In genomic region chr4:15479089-15479912, GRCh38 we compare ENCODE assay signal across 8 cellular contexts. TPM values are rescaled to one million over a fixed set of nuclear protein-coding genes. Genes with fewer than 3 reads are reported as not detected.
A peak's percentile ranks its signal among the peaks of the same experiment; 100 is the strongest.
DNase-seq lines count a peak whose midpoint lies in the region; ATAC-seq, FAIRE-seq and TF ChIP-seq lines count a peak whose summit lies in the region.

No MANE protein-coding gene starts in this region.

- WGBS in K562 (ENCODE audit: insufficient coverage, low coverage, missing lambda C conversion rate), result 6% methylated on average over 11 of the region's 11 CpGs

- H3K9ac ChIP-seq in K562 (ENCODE audit: insufficient read depth in 1 of 2, low read depth in 2 of 2, low read length in 2 of 2) (peak overlapping the region; percentile 47 to 61; a peak in 3 of 4 replicates), rectal smooth muscle tissue (ENCODE audit: low read length) (no peak overlapping the region)

- H3K9me1 ChIP-seq in K562 (ENCODE audit: control insufficient read depth, insufficient read depth, low read length), result no peaks in the 10 kb centered on the region

- H3K4me1 ChIP-seq in K562 (replicated peaks in 1 of 2; ENCODE audit: control insufficient read depth in 2 of 2, insufficient read depth in 2 of 2, low read length in 2 of 2) (peaks cover 0 to 9% of the 10 kb centered on the region in 2 experiments; a peak in 3 of 5 replicates), rectal smooth muscle tissue (ENCODE audit: control insufficient read depth, insufficient read depth, low read length) (peaks cover 15% of the 10 kb centered on the region)

- no peaks in the 10 kb centered on the region for H3K27me3 ChIP-seq in K562 (ENCODE audit: control insufficient read depth in 2 of 2, insufficient read depth in 2 of 2, low read length in 2 of 2)
- H3K27me3 ChIP-seq in rectal smooth muscle tissue (ENCODE audit: control insufficient read depth, insufficient read depth, low read length), result no peaks in the 10 kb centered on the region

- no peaks in the 10 kb centered on the region for H4K20me1 ChIP-seq in K562 (replicated peaks; ENCODE audit: control insufficient read depth, insufficient read depth, low read length)

- CTCF ChIA-PET in K562 (lab: Yijun Ruan, JAX; ENCODE audit: low intra/inter-chr PET ratio), result interaction anchor here (0.9 to 2.3 kb wide), 4 partner anchors 326 to 785 kb away, joined by 3 to 9 read pairs (median 6); no protein-coding TSS in a partner anchor

- no peak for TF ChIP-seq EP300 in K562 (IDR thresholded peaks at IDR 0.05; ENCODE audit: low read length)

- peak; percentile 90 for DNase-seq in Caki2 (ENCODE audit: low read depth)
- DNase-seq in HFFc6, result peak; percentile 86
- DNase-seq in NCI-H524 (lab: John Stamatoyannopoulos, UW), result peak; percentile 92 to 95
- DNase-seq in K562 (ENCODE audit: extremely low read depth in 1 of 4, low spot score in 3 of 4), result peak; percentile 15 to 75 (median 37)
- DNase-seq in hippocampal formation (lab: John Stamatoyannopoulos, UW), result peak; percentile 70 to 92

- peak overlapping the region; percentile 94 for H3K4me3 Mint-ChIP-seq in HFFc6

- H3K36me3 ChIP-seq in K562 (ENCODE audit: control insufficient read depth, insufficient read depth, low read length) (no peaks in the 10 kb centered on the region), rectal smooth muscle tissue (ENCODE audit: control insufficient read depth, insufficient read depth, low read length) (no peaks in the 10 kb centered on the region)

- peak; percentile 85 for TF ChIP-seq CTCF in HFFc6 (IDR thresholded peaks at IDR 0.05)
- TF ChIP-seq CTCF in K562 (IDR thresholded peaks at IDR 0.05 in 2 of 3, conservative IDR thresholded peaks at IDR 0.05 in 1 of 3; ENCODE audit: insufficient read depth in 2 of 3, low read depth in 1 of 3, low read length in 3 of 3), result peak; percentile 49 to 87 (median 74); a peak in 5 of 6 replicates

- H3K36me3 Mint-ChIP-seq in HFFc6 (ENCODE audit: low read depth), result peaks cover 28% of the 10 kb centered on the region

- no peaks in the 10 kb centered on the region for H3K9me3 ChIP-seq in K562 (replicated peaks; ENCODE audit: control insufficient read depth, insufficient read depth, low read depth, low read length)

- H3K27ac ChIP-seq in K562 (ENCODE audit: extremely low read depth, low read depth, low read length), result no peak overlapping the region; the same call in 2 of the 3 replicates
- peak overlapping the region; percentile 78 for H3K27ac ChIP-seq in rectal smooth muscle tissue (ENCODE audit: low read depth, low read length)

- H3K4me3 ChIP-seq in K562 (peak overlapping the region; percentile 28), rectal smooth muscle tissue (ENCODE audit: low read length) (peak overlapping the region; percentile 50)

- H3K27me3 Mint-ChIP-seq in HFFc6 (ENCODE audit: insufficient read depth), result no peaks in the 10 kb centered on the region

- peaks cover 25% of the 10 kb centered on the region for H3K4me1 Mint-ChIP-seq in HFFc6 (ENCODE audit: low read depth)

- POLR2A ChIA-PET in K562 (lab: Yijun Ruan, JAX), result interaction anchor here (0.5 to 1.3 kb wide), 4 partner anchors 8 to 519 kb away, joined by 3 to 4 read pairs (median 3); no protein-coding TSS in a partner anchor

- peaks cover 4% of the 10 kb centered on the region; the same call in 1 of the 2 replicates for H3K9me3 Mint-ChIP-seq in HFFc6

- peak overlapping the region; percentile 85 for H2AFZ ChIP-seq in K562 (ENCODE audit: low read depth, low read length)

- intact Hi-C loops in K562 (cut with micrococcal nuclease), result loop anchor here (1.0 to 5.0 kb wide), 7 partner anchors 171 to 963 kb away; no protein-coding TSS in a partner anchor

- BruUV-seq in K562 (replicated peaks; lab: Mats Ljungman, UMichigan), result TSS peak; percentile 58

- peak overlapping the region; percentile 95 for H3K27ac Mint-ChIP-seq in HFFc6

- FAIRE-seq in K562 (lab: Jason Lieb, UNC), result peak; percentile 83

- no peaks in the 10 kb centered on the region for H3K79me2 ChIP-seq in K562 (ENCODE audit: control insufficient read depth, insufficient read depth, low read length)

- ATAC-seq in K562 (peak; percentile 85), HG02840 (IDR thresholded peaks at IDR 0.05; ENCODE audit: low FRiP score, unreplicated experiment) (no peak), GM18870 (IDR thresholded peaks at IDR 0.05; ENCODE audit: unreplicated experiment) (no peak)

- peak overlapping the region; percentile 79 for H3K4me2 ChIP-seq in K562 (ENCODE audit: insufficient read depth, low read length)

- TF ChIP-seq POLR2A in K562 (conservative IDR thresholded peaks at IDR 0.05), result no peak

- in situ Hi-C loops in Caki2 (cut with HindIII; ENCODE audit: low pct_unique_long_range_greater_than_20kb, low sequenced_read_pairs), result no loop called here
- in situ Hi-C loops in K562 (cut with MboI), result loop anchor here (5.0 to 25.0 kb wide), 2 partner anchors 523 to 758 kb away; partner anchors contain the start of gene TAPT1

- peak; percentile 89 to 91 for TF ChIP-seq RAD21 in K562 (CRISPR knock-in tag; conservative IDR thresholded peaks at IDR 0.05 in 1 of 2, IDR thresholded peaks at IDR 0.05 in 1 of 2)

TF ChIP-seq in K562, 482 proteins besides CTCF, POLR2A, EP300 and RAD21 (continues in another document):
- no peak for TF ChIP-seq NKRF (IDR thresholded peaks at IDR 0.05; ENCODE audit: borderline replicate concordance)
- 0 out of 2 replicates have a peak, but pooled peaks have one; percentile 22 for TF ChIP-seq NFATC3 (IDR thresholded peaks at IDR 0.05)

RNA-seq across cellular contexts. Expression of gene CC2D2A, which starts 9.6 kb away (rescaled TPM):
- total RNA-seq in Caki2 (2014; rRNA removed; shearing (Covaris generic); ENCODE audit: low replicate concordance), result 4.2 and 8.4 TPM in 2 replicates
- total RNA-seq in HFFc6 (2021; fragmentation: NEBNext Ultra II Directional; extraction: Animal tissue kit (Norgen Biotek cat#: 25700)), result 10 to 100 TPM; 19.1 to 26.5 (median 21.8) TPM
- 0.51 and 1.1 TPM in 2 replicates for total RNA-seq in K562 (2011; cell fraction: chromatin; rRNA removed; ENCODE audit: low replicate concordance)
- total RNA-seq in K562 (2011; cell fraction: nucleolus; rRNA removed), result 0.33 and 2.9 TPM in 2 replicates
- total RNA-seq in K562 (2011; cell fraction: nucleoplasm; rRNA removed), result 0.81 and 1.1 TPM in 2 replicates
- total RNA-seq in K562 (2014; rRNA removed) (1.6 and 2.5 TPM in 2 replicates), K562 (2014; rRNA removed; fragmentation: Illumina TruSeq; extraction: Trizol) (1.6 TPM in 2 replicates), K562 (2015; rRNA removed; fragmentation: Illumina TruSeq; extraction: Trizol) (1.8 and 2.1 TPM in 2 replicates), K562 (2021) (1.7 TPM in 2 replicates)
- polyA plus RNA-seq in K562 (2011; rRNA removed) (0.15 and 0.36 TPM in 2 replicates), K562 (2014; fragmentation: Illumina TruSeq; extraction: Trizol) (1.6 and 2.8 TPM in 2 replicates), K562 (2014; fragmentation: Nextera tagmentation; extraction: Ambion mirVana) (1 to 10 TPM; 1.1 to 1.7 TPM), K562 (2014; rRNA removed) (1.0 and 2.0 TPM in 2 replicates)
- 0.03 and 0.09 TPM in 2 replicates for polyA plus RNA-seq in K562 (2011; cell fraction: cytosol; rRNA removed)
- polyA plus RNA-seq in K562 (2011; cell fraction: nucleus; rRNA removed), result 0.11 and 0.30 TPM in 2 replicates
- polyA plus RNA-seq in K562 (2012), result 1.6 and 5.1 TPM in 2 replicates
- 0.12 and 0.67 TPM in 2 replicates for polyA minus RNA-seq in K562 (2011; rRNA and poly(A)+ RNA removed)
- polyA minus RNA-seq in K562 (2011; cell fraction: cytosol; rRNA and poly(A)+ RNA removed), result not detected in 2 replicates
- 0.56 and 1.2 TPM in 2 replicates for polyA minus RNA-seq in K562 (2011; cell fraction: nucleus; rRNA and poly(A)+ RNA removed)

RNA-seq across cellular contexts. Expression of gene C1QTNF7, which starts 51.5 kb away (rescaled TPM):
- not detected in 2 replicates for total RNA-seq in Caki2 (2014; rRNA removed; shearing (Covaris generic); ENCODE audit: low replicate concordance)
- under 1 TPM in 1 of 6 experiments, not detected in 5; 0.15 TPM for total RNA-seq in HFFc6 (2021; fragmentation: NEBNext Ultra II Directional; extraction: Animal tissue kit (Norgen Biotek cat#: 25700))
- not detected in 2 replicates for total RNA-seq in K562 (2011; cell fraction: chromatin; rRNA removed; ENCODE audit: low replicate concordance)
- not detected in 2 replicates for total RNA-seq in K562 (2011; cell fraction: nucleolus; rRNA removed)
- not detected in 2 replicates for total RNA-seq in K562 (2011; cell fraction: nucleoplasm; rRNA removed)
- not detected in 2 replicates for total RNA-seq in K562 (2014; rRNA removed)
- total RNA-seq in K562 (2014; rRNA removed; fragmentation: Illumina TruSeq; extraction: Trizol), result not detected in 2 replicates
- not detected in 2 replicates for total RNA-seq in K562 (2015; rRNA removed; fragmentation: Illumina TruSeq; extraction: Trizol)
- not detected in 2 replicates for total RNA-seq in K562 (2021)
- polyA plus RNA-seq in K562 (2011; rRNA removed), result not detected in 2 replicates
- not detected in 2 replicates for polyA plus RNA-seq in K562 (2011; cell fraction: cytosol; rRNA removed)
- not detected in 2 replicates for polyA plus RNA-seq in K562 (2011; cell fraction: nucleus; rRNA removed)
- not detected in 2 replicates for polyA plus RNA-seq in K562 (2012)
- polyA plus RNA-seq in K562 (2014; fragmentation: Illumina TruSeq; extraction: Trizol), result not detected in 2 replicates
- not detected for polyA plus RNA-seq in K562 (2014; fragmentation: Nextera tagmentation; extraction: Ambion mirVana)
- not detected in 2 replicates for polyA plus RNA-seq in K562 (2014; rRNA removed)
- not detected in 2 replicates for polyA minus RNA-seq in K562 (2011; rRNA and poly(A)+ RNA removed)
- not detected in 2 replicates for polyA minus RNA-seq in K562 (2011; cell fraction: cytosol; rRNA and poly(A)+ RNA removed)
- not detected in 2 replicates for polyA minus RNA-seq in K562 (2011; cell fraction: nucleus; rRNA and poly(A)+ RNA removed)

Comparison
In these comparisons a context has a peak if more than half of its experiments do, and no peak if none do; other contexts are left out.
1. DNase-seq: peak in every context shown above with its lines; median percentile 94 in NCI-H524; 90 in Caki2; 86 in HFFc6; 81 in hippocampal formation; 37 in K562.